In genomic region chr15:82663186-82663600, GRCh38 we compare ENCODE assay signal across 8 cellular contexts. TPM values are rescaled to one million over a fixed set of nuclear protein-coding genes. Genes with fewer than 3 reads are reported as not detected.
DNase-seq lines count a peak whose midpoint lies in the region; ATAC-seq and TF ChIP-seq lines count a peak whose summit lies in the region.

No MANE protein-coding gene starts in this region.

- H3K79me2 ChIP-seq in smooth muscle cell (ENCODE audit: low read depth), result no peaks in the 10 kb centered on the region

- intact Hi-C loops in transverse colon (cut with DNase I; ENCODE audit: low total_unique reads), result no loop called here

- 10% methylated on average over 4 of the region's 4 CpGs; no CpG with 5 or more reads in 1 of the 2 donors for WGBS in transverse colon (ENCODE audit: low coverage in 1 of 2), 2 donors
- 20% methylated on average over 4 of the region's 4 CpGs for WGBS in smooth muscle cell (ENCODE audit: low lambda C conversion rate)

- no peak for TF ChIP-seq CTCF in transverse colon (IDR thresholded peaks at IDR 0.05)
- TF ChIP-seq CTCF in smooth muscle cell (IDR thresholded peaks at IDR 0.05; ENCODE audit: borderline replicate concordance, insufficient read depth, poor library complexity, severe bottlenecking), result no peak

- no peak for TF ChIP-seq EP300 in transverse colon (IDR thresholded peaks at IDR 0.05; ENCODE audit: low read depth)

- ATAC-seq in HG02571 (IDR thresholded peaks at IDR 0.05; ENCODE audit: unreplicated experiment), result no peak
- no peak for ATAC-seq in HG03280 (IDR thresholded peaks at IDR 0.05; ENCODE audit: unreplicated experiment)

- H3K4me1 ChIP-seq in transverse colon (no peaks in the 10 kb centered on the region), smooth muscle cell (ENCODE audit: low read depth) (no peaks in the 10 kb centered on the region)

- H3K9ac ChIP-seq in smooth muscle cell (ENCODE audit: low read depth), result no peak overlapping the region

- H3K27me3 ChIP-seq in transverse colon (no peaks in the 10 kb centered on the region), smooth muscle cell (ENCODE audit: low read depth) (no peaks in the 10 kb centered on the region)

- DNase-seq in EH (ENCODE audit: low read depth) (peak; percentile 63), M059J (ENCODE audit: low read depth) (peak; percentile 33), iPS-NIHi7 (ENCODE audit: extremely low spot score) (peak; percentile 92), transverse colon (peak; percentile 25), smooth muscle cell (lab: John Stamatoyannopoulos, UW; ENCODE audit: unreplicated experiment) (no peak)
- peak; percentile 43 for DNase-seq in activated T-cell treated with anti-CD3 and anti-CD28 coated beads, Interleukin-2, amount 50 U/mL, for 1 hour

- no peak overlapping the region for H3K4me2 ChIP-seq in smooth muscle cell

- H3K27ac ChIP-seq in transverse colon, result no peak overlapping the region
- no peak overlapping the region for H3K27ac ChIP-seq in smooth muscle cell (ENCODE audit: low read depth)

- no peak overlapping the region for H3K4me3 ChIP-seq in transverse colon
- no peak overlapping the region for H3K4me3 ChIP-seq in smooth muscle cell

- H3K36me3 ChIP-seq in transverse colon (no peaks in the 10 kb centered on the region), smooth muscle cell (ENCODE audit: low read depth) (no peaks in the 10 kb centered on the region)

- H3F3A ChIP-seq in smooth muscle cell (ENCODE audit: low read depth), result no peaks in the 10 kb centered on the region

- no peaks in the 10 kb centered on the region for H4K20me1 ChIP-seq in smooth muscle cell (ENCODE audit: low read depth)

- in situ Hi-C loops in transverse colon (cut with MboI; ENCODE audit: low pct_ligation_motif_present in 1 of 4, low pct_unique_long_range_greater_than_20kb in 1 of 4, low sequenced_read_pairs in 3 of 4), result no loop called here

- H3K9me3 ChIP-seq in transverse colon, result no peaks in the 10 kb centered on the region
- H3K9me3 ChIP-seq in smooth muscle cell (replicated peaks; ENCODE audit: low read depth), result no peaks in the 10 kb centered on the region

- TF ChIP-seq POLR2A in transverse colon (IDR thresholded peaks at IDR 0.05), result no peak

- H2AFZ ChIP-seq in smooth muscle cell (ENCODE audit: low read depth), result no peak overlapping the region

RNA-seq across cellular contexts. Expression of gene CPEB1, which starts 16.0 kb away (rescaled TPM):
- 2.1 and 9.4 TPM in 2 replicates for total RNA-seq in M059J (2014; rRNA removed; shearing (Covaris generic))
- total RNA-seq in transverse colon (1 to 10 TPM in 3 of 4 donors, not detected in 1; 3.7 to 5.6 (median 3.8) TPM), smooth muscle cell (5.8 and 10.2 TPM in 2 replicates)
- polyA plus RNA-seq in smooth muscle cell, result 5.3 and 9.8 TPM in 2 replicates

RNA-seq across cellular contexts. Expression of gene AP3B2, which starts 46.5 kb away (rescaled TPM):
- 0.12 TPM in 1 of 2 replicates, not detected in the other for total RNA-seq in M059J (2014; rRNA removed; shearing (Covaris generic))
- 10 to 100 TPM in 1 of 4 donors, 1 to 10 TPM in 2, not detected in 1; 1.7 to 36.8 (median 2.2) TPM for total RNA-seq in transverse colon
- 1.0 and 1.6 TPM in 2 replicates for total RNA-seq in smooth muscle cell
- 0.66 and 1.9 TPM in 2 replicates for polyA plus RNA-seq in smooth muscle cell
